Comparison of ENCODE assay signal across 2 cellular contexts in genomic region chr1:226634611-226635246, GRCh38.
TF ChIP-seq lines count a peak whose summit lies in the region.

No MANE protein-coding gene starts in this region.

TF ChIP-seq in SK-N-SH treated with all-trans-retinoic acid at 6 μM for 48 hours, 23 proteins besides CTCF, POLR2A, EP300 and RAD21 (continued from another document):
- TF ChIP-seq TSHZ2 (CRISPR knock-in tag; IDR thresholded peaks at IDR 0.05) = no peak
- TF ChIP-seq PPARA (CRISPR knock-in tag; IDR thresholded peaks at IDR 0.05; ENCODE audit: borderline replicate concordance) = no peak
- no peak for TF ChIP-seq PATZ1 (CRISPR knock-in tag; IDR thresholded peaks at IDR 0.05; ENCODE audit: borderline replicate concordance)
- TF ChIP-seq ZNF8 (CRISPR knock-in tag; IDR thresholded peaks at IDR 0.05) = no peak
- no peak for TF ChIP-seq CSDC2 (CRISPR knock-in tag; IDR thresholded peaks at IDR 0.05)
- no peak for TF ChIP-seq OSR1 (CRISPR knock-in tag; IDR thresholded peaks at IDR 0.05)
- no peak for TF ChIP-seq ZFP30 (CRISPR knock-in tag; IDR thresholded peaks at IDR 0.05)
- TF ChIP-seq ZC3H10 (CRISPR knock-in tag; IDR thresholded peaks at IDR 0.05) = no peak
- TF ChIP-seq ISL1 (CRISPR knock-in tag; IDR thresholded peaks at IDR 0.05) = no peak
- TF ChIP-seq POU6F1 (CRISPR knock-in tag; IDR thresholded peaks at IDR 0.05; ENCODE audit: borderline replicate concordance, low read depth) = no peak
- TF ChIP-seq TCF4 (CRISPR knock-in tag; IDR thresholded peaks at IDR 0.05; ENCODE audit: borderline replicate concordance) = no peak
- TF ChIP-seq ZNF70 (CRISPR knock-in tag; IDR thresholded peaks at IDR 0.05) = no peak

TF ChIP-seq in SK-N-SH, 30 proteins besides CTCF, POLR2A, EP300 and RAD21 (continued from another document):
- no peak for TF ChIP-seq FOXM1 (IDR thresholded peaks at IDR 0.05; ENCODE audit: low read depth)
- no peak for TF ChIP-seq ZBTB33 (IDR thresholded peaks at IDR 0.05; ENCODE audit: borderline replicate concordance, low read depth)
- TF ChIP-seq GABPA (IDR thresholded peaks at IDR 0.05; ENCODE audit: low read depth) = no peak
- TF ChIP-seq NFIC (IDR thresholded peaks at IDR 0.05; ENCODE audit: borderline replicate concordance) = no peak
- no peak for TF ChIP-seq TAF1 (IDR thresholded peaks at IDR 0.05; ENCODE audit: borderline replicate concordance, low read depth, low read length)
- TF ChIP-seq FOSL2 (IDR thresholded peaks at IDR 0.05; ENCODE audit: borderline replicate concordance, low read depth) = no peak
- TF ChIP-seq TCF12 (IDR thresholded peaks at IDR 0.05) = no peak
- TF ChIP-seq IRF3 (IDR thresholded peaks at IDR 0.05; ENCODE audit: low read depth, low read length) = no peak
TF ChIP-seq in SK-N-SH: peak in this region for 0.
